In the genomic region with DNA sequence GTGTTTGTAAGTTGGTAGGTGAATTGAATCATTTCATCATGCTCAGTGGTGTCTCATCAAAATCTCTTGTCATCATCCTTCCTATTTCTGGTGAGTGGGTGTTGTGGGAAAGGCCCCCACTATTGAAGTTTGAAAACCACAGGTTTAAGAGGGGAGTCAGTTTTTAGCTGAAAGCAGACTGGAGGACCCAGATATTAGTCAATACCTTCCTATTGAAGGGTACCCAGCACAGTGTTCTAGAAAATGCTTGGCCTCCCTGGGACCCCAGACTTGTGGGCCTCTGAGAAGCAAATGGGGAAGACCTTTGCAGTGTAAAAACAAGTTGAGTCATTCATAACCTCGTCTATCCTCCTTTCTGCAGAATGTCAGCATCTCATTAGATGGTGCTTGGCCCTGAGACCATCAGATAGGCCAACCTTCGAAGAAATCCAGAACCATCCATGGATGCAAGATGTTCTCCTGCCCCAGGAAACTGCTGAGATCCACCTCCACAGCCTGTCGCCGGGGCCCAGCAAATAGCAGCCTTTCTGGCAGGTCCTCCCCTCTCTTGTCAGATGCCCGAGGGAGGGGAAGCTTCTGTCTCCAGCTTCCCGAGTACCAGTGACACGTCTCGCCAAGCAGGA, we compare ENCODE assay signal across 9 cellular contexts. TPM values are rescaled to one million over a fixed set of nuclear protein-coding genes. Genes with fewer than 3 reads are reported as not detected.
DNase-seq lines count a peak whose midpoint lies in the region; ATAC-seq, FAIRE-seq and TF ChIP-seq lines count a peak whose summit lies in the region.
"Had no signal": no experiment of that assay in that cellular context is flagged by ENCODE, and none has a peak within 500 bp of the region (broad histone marks: within the 10 kb centered on the region; RNA-seq: fewer than 3 reads in every experiment).

No MANE protein-coding gene starts in this region.

- H3K9me3 ChIP-seq in BLaER1 (no peaks in the 10 kb centered on the region), adipocyte (ENCODE audit: control insufficient read depth, low read length) (no peaks in the 10 kb centered on the region), psoas muscle (no peaks in the 10 kb centered on the region)
- H3K9me3 ChIP-seq: Caco-2 had no signal

- peaks cover 74% of the 10 kb centered on the region for H3K4me1 ChIP-seq in BLaER1
- H3K4me1 ChIP-seq in adipocyte (ENCODE audit: control insufficient read depth, insufficient read depth, low read length), result peaks cover 29% of the 10 kb centered on the region
- peaks cover 10% of the 10 kb centered on the region for H3K4me1 ChIP-seq in psoas muscle

- peaks cover 27% of the 10 kb centered on the region for H3K36me3 ChIP-seq in BLaER1
- H3K36me3 ChIP-seq in adipocyte (ENCODE audit: control insufficient read depth, insufficient read depth, low read length, severe bottlenecking), result peaks cover 46% of the 10 kb centered on the region
- peaks cover 8 to 36% of the 10 kb centered on the region in 2 donors for H3K36me3 ChIP-seq in psoas muscle (ENCODE audit: insufficient read depth in 1 of 2, low read depth in 1 of 2)

- H3K36me3 Mint-ChIP-seq in T-helper 2 cell treated with Interferon-gamma antibody and Interleukin-4, amounts not matched to agents 5 μg/mL and 100 μg/mL, for 36 hours (ENCODE audit: low read depth), result peaks cover 74% of the 10 kb centered on the region

- peaks cover 4% of the 10 kb centered on the region for H3K9me3 Mint-ChIP-seq in T-helper 2 cell treated with Interferon-gamma antibody and Interleukin-4, amounts not matched to agents 5 μg/mL and 100 μg/mL, for 36 hours

- FAIRE-seq in D721Med (lab: Jason Lieb, UNC), result no peak

- no peaks in the 10 kb centered on the region for H3K27me3 Mint-ChIP-seq in T-helper 2 cell treated with Interferon-gamma antibody and Interleukin-4, amounts not matched to agents 5 μg/mL and 100 μg/mL, for 36 hours (ENCODE audit: low read depth)

- TF ChIP-seq CTCF in psoas muscle (IDR thresholded peaks at IDR 0.05) (no peak), D721Med (IDR thresholded peaks at IDR 0.05; ENCODE audit: insufficient read depth, missing control alignments) (no peak)

- H4K20me1 ChIP-seq in BLaER1, result 0 out of 2 replicates have a peak, but pooled peaks cover 6% of the 10 kb centered on the region

- no peak overlapping the region for H3K4me3 ChIP-seq in BLaER1
- peak overlapping the region; percentile 94 for H3K4me3 ChIP-seq in adipocyte (ENCODE audit: low read length)
- H3K4me3 ChIP-seq in psoas muscle, result peak overlapping the region; percentile 97

- H3K4me3 Mint-ChIP-seq in T-helper 2 cell treated with Interferon-gamma antibody and Interleukin-4, amounts not matched to agents 5 μg/mL and 100 μg/mL, for 36 hours, result peak overlapping the region; percentile 91

- peaks cover 18% of the 10 kb centered on the region for H3K27me3 ChIP-seq in BLaER1
- H3K27me3 ChIP-seq in adipocyte (replicated peaks; ENCODE audit: control insufficient read depth, insufficient read depth, low read length), result no peaks in the 10 kb centered on the region
- no peaks in the 10 kb centered on the region for H3K27me3 ChIP-seq in psoas muscle (ENCODE audit: insufficient read depth in 3 of 3, low read length in 2 of 3)

- H3K4me2 ChIP-seq in BLaER1, result peak overlapping the region; percentile 100

- 78 to 85% (median 80%) methylated on average over 8 of the region's 8 CpGs for WGBS in psoas muscle, 3 donors

- ATAC-seq in psoas muscle (no peak), HG02642 (IDR thresholded peaks at IDR 0.05; ENCODE audit: poor library complexity, unreplicated experiment) (no peak)

- intact Hi-C loops in psoas muscle (cut with DNase I), result loop anchor here (2.0 to 10.0 kb wide), 4 partner anchors 35 to 409 kb away; no protein-coding TSS in a partner anchor

- no peak overlapping the region for H3K9ac ChIP-seq in BLaER1
- H3K9ac ChIP-seq in adipocyte (ENCODE audit: low read length), result peak overlapping the region; percentile 98

- peaks cover 47% of the 10 kb centered on the region for H3K4me1 Mint-ChIP-seq in T-helper 2 cell treated with Interferon-gamma antibody and Interleukin-4, amounts not matched to agents 5 μg/mL and 100 μg/mL, for 36 hours (ENCODE audit: low read depth)

- DNase-seq in T-helper 2 cell treated with Interferon-gamma antibody and Interleukin-4, amounts not matched to agents 5 μg/mL and 100 μg/mL, for 36 hours (ENCODE audit: low spot score), result peak; percentile 74
- DNase-seq in adipocyte (ENCODE audit: low read depth) (no peak), psoas muscle (no peak), NOMO-1 (lab: John Stamatoyannopoulos, UW; ENCODE audit: unreplicated experiment in 2 of 2) (no peak), D721Med (ENCODE audit: insufficient read length, low spot score) (no peak), NCI-H187 (lab: John Stamatoyannopoulos, UW) (no peak)
- DNase-seq: Caco-2 had no signal

- no peak overlapping the region for H3K27ac ChIP-seq in BLaER1
- H3K27ac ChIP-seq in psoas muscle, result peak overlapping the region; percentile 56

- peak overlapping the region; percentile 94 for H3K27ac Mint-ChIP-seq in T-helper 2 cell treated with Interferon-gamma antibody and Interleukin-4, amounts not matched to agents 5 μg/mL and 100 μg/mL, for 36 hours

RNA-seq across cellular contexts. Expression of a gene that starts 3.7 kb away (rescaled TPM):
- 10 to 100 TPM; 18.0 to 45.5 (median 32.8) TPM for total RNA-seq in psoas muscle
- polyA plus RNA-seq in psoas muscle, result 10 to 100 TPM in 1 of 3 donors, 1 to 10 TPM in 2; 2.8 to 16.5 (median 7.8) TPM
